In the genomic region with DNA sequence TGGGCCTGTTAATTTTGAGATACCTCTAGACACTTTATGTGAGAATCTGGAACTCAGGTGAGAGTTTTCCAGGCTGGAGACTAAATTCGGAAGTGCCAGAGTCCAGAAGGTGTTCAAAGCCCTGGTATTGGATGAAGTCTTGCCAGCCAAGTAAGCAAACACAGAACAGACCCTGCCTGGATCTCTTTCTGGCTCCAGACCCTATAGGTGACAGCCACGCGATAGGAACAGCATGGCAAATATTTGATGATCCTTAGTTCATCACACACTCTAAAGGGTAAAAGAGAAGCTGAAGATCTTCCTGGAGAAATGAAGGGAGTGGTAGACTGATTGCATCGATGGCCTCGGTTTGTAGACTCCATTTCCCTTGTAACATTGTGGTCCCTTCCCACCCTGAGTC, we compare ENCODE assay signal across 17 cellular contexts. TPM values are rescaled to one million over a fixed set of nuclear protein-coding genes. Genes with fewer than 3 reads are reported as not detected.
"Had no signal": no experiment of that assay in that cellular context is flagged by ENCODE, and none has a peak within 500 bp of the region (broad histone marks: within the 10 kb centered on the region; RNA-seq: fewer than 3 reads in every experiment).

No MANE protein-coding gene starts in this region.

- H3K27me3 ChIP-seq: colonic mucosa, tibial nerve had no signal

- H3K4me3 Mint-ChIP-seq: activated CD8-positive, alpha-beta memory T cell treated with anti-CD3 and anti-CD28 coated beads, Interleukin-2, amount 10 ng/mL, durations not matched to agents 7 days and 5 days; activated naive CD4-positive, alpha-beta T cell treated with anti-CD3 and anti-CD28 coated beads, Interleukin-2, amount 10 ng/mL, durations not matched to agents 7 days and 5 days; activated T-cell treated with anti-CD3 and anti-CD28 coated beads, Interleukin-2, amount 50 U/mL, for 24 hours; naive B cell; stimulated activated naive B cell treated with anti-CD40 and anti-IgM and Interleukin-4, amounts not matched to agents 10 μg/mL and 1 μg/mL and 100 μg/mL, for 72 hours had no signal

- H3K4me1 ChIP-seq: colonic mucosa had no signal

- H3K36me3 Mint-ChIP-seq: activated CD8-positive, alpha-beta memory T cell treated with anti-CD3 and anti-CD28 coated beads, Interleukin-2, amount 10 ng/mL, durations not matched to agents 7 days and 5 days; activated naive CD4-positive, alpha-beta T cell treated with anti-CD3 and anti-CD28 coated beads, Interleukin-2, amount 10 ng/mL, durations not matched to agents 7 days and 5 days; naive B cell; stimulated activated naive B cell treated with anti-CD40 and anti-IgM and Interleukin-4, amounts not matched to agents 10 μg/mL and 1 μg/mL and 100 μg/mL, for 72 hours had no signal

- DNase-seq: activated CD4-positive, alpha-beta T cell treated with anti-CD3 and anti-CD28 coated beads for 1 hour; activated CD8-positive, alpha-beta memory T cell treated with anti-CD3 and anti-CD28 coated beads, Interleukin-2, amount 10 ng/mL, durations not matched to agents 7 days and 5 days; activated naive CD4-positive, alpha-beta T cell treated with anti-CD3 and anti-CD28 coated beads, Interleukin-2, amount 10 ng/mL, durations not matched to agents 7 days and 5 days; effector CD8-positive, alpha-beta T cell; foreskin melanocyte; midbrain; naive B cell; stimulated activated naive B cell treated with anti-CD40 and anti-IgM and Interleukin-4, amounts not matched to agents 10 μg/mL and 1 μg/mL and 100 μg/mL, for 72 hours; substantia nigra; T-helper 1 cell had no signal

- H3K4me3 ChIP-seq: colonic mucosa, tibial nerve had no signal

- H3K27ac Mint-ChIP-seq: activated CD8-positive, alpha-beta memory T cell treated with anti-CD3 and anti-CD28 coated beads, Interleukin-2, amount 10 ng/mL, durations not matched to agents 7 days and 5 days; activated naive CD4-positive, alpha-beta T cell treated with anti-CD3 and anti-CD28 coated beads, Interleukin-2, amount 10 ng/mL, durations not matched to agents 7 days and 5 days; stimulated activated naive B cell treated with anti-CD40 and anti-IgM and Interleukin-4, amounts not matched to agents 10 μg/mL and 1 μg/mL and 100 μg/mL, for 72 hours had no signal

- H3K27me3 Mint-ChIP-seq: activated T-cell treated with anti-CD3 and anti-CD28 coated beads, Interleukin-2, amount 50 U/mL, for 24 hours had no signal

- H3K9me3 ChIP-seq: colonic mucosa, neutrophil had no signal

- H3K4me1 Mint-ChIP-seq: naive B cell had no signal

- H3K9me3 Mint-ChIP-seq: activated naive CD4-positive, alpha-beta T cell treated with anti-CD3 and anti-CD28 coated beads, Interleukin-2, amount 10 ng/mL, durations not matched to agents 7 days and 5 days; activated T-cell treated with anti-CD3 and anti-CD28 coated beads, Interleukin-2, amount 50 U/mL, for 24 hours had no signal

- ATAC-seq: activated CD8-positive, alpha-beta memory T cell treated with anti-CD3 and anti-CD28 coated beads, Interleukin-2, amount 10 ng/mL, durations not matched to agents 7 days and 5 days; stimulated activated naive B cell treated with anti-CD40 and anti-IgM and Interleukin-4, amounts not matched to agents 10 μg/mL and 1 μg/mL and 100 μg/mL, for 72 hours had no signal

- H3K27ac ChIP-seq: colonic mucosa, neutrophil had no signal

- H3K36me3 ChIP-seq: colonic mucosa, neutrophil, tibial nerve had no signal

RNA-seq across cellular contexts. Expression of a gene that starts 30.7 kb away (rescaled TPM):
- total RNA-seq: activated CD8-positive, alpha-beta memory T cell treated with anti-CD3 and anti-CD28 coated beads, Interleukin-2, amount 10 ng/mL, durations not matched to agents 7 days and 5 days; astrocyte; kidney epithelial cell; renal cortical epithelial cell had no signal

RNA-seq across cellular contexts. Expression of a gene that starts 49.7 kb away (rescaled TPM):
- total RNA-seq: activated CD8-positive, alpha-beta memory T cell treated with anti-CD3 and anti-CD28 coated beads, Interleukin-2, amount 10 ng/mL, durations not matched to agents 7 days and 5 days; kidney epithelial cell had no signal
